Comparison of ENCODE assay signal across 1 cellular context in genomic region chr3:134294302-134294925, GRCh38.
TF ChIP-seq lines count a peak whose summit lies in the region.

No MANE protein-coding gene starts in this region.

TF ChIP-seq in GM12878, 131 proteins besides CTCF, POLR2A, EP300 and RAD21 (continued from another document and continues in another):
- TF ChIP-seq SPI1 (IDR thresholded peaks at IDR 0.05; ENCODE audit: borderline replicate concordance, insufficient read depth, low read depth, low read length) = peak; percentile 58; the same call in 1 of the 2 replicates
- TF ChIP-seq BCL11A (IDR thresholded peaks at IDR 0.05; ENCODE audit: low read depth, low read length) = peak; percentile 88
- TF ChIP-seq IKZF2 (IDR thresholded peaks at IDR 0.05) = peak; percentile 71 to 86
- peak; percentile 17; the same call in 1 of the 2 replicates for TF ChIP-seq USF2 (IDR thresholded peaks at IDR 0.05; ENCODE audit: borderline replicate concordance, low read depth, low read length)
- peak; percentile 83 for TF ChIP-seq TBL1XR1 (IDR thresholded peaks at IDR 0.05; ENCODE audit: low read depth, low read length)
- TF ChIP-seq ZNF217 (IDR thresholded peaks at IDR 0.05) = no peak
- TF ChIP-seq HSF1 (IDR thresholded peaks at IDR 0.05; ENCODE audit: low read depth, low read length) = no peak
- no peak for TF ChIP-seq ZNF622 (IDR thresholded peaks at IDR 0.05)
- no peak for TF ChIP-seq MXI1 (IDR thresholded peaks at IDR 0.05; ENCODE audit: low read depth, low read length)
- peak; percentile 70 for TF ChIP-seq RAD51 (IDR thresholded peaks at IDR 0.05)
- peak; percentile 91; the same call in 1 of the 2 replicates for TF ChIP-seq PAX5 (IDR thresholded peaks at IDR 0.05; ENCODE audit: borderline replicate concordance, low read depth, low read length)
- TF ChIP-seq PML (IDR thresholded peaks at IDR 0.05; ENCODE audit: low read length) = 0 out of 2 replicates have a peak, but pooled peaks have one; percentile 47
- TF ChIP-seq EED (IDR thresholded peaks at IDR 0.05; ENCODE audit: low read depth) = peak; percentile 80
- TF ChIP-seq SIN3A (IDR thresholded peaks at IDR 0.05; ENCODE audit: low read depth, low read length) = no peak
- TF ChIP-seq YY1 (IDR thresholded peaks at IDR 0.05; ENCODE audit: low read depth, low read length) = no peak
- TF ChIP-seq TCF7 (IDR thresholded peaks at IDR 0.05; ENCODE audit: borderline replicate concordance) = peak; percentile 56; the same call in 1 of the 2 replicates
- TF ChIP-seq E2F8 (IDR thresholded peaks at IDR 0.05; ENCODE audit: low read depth, partially characterized antibody) = no peak
- no peak for TF ChIP-seq SUZ12 (IDR thresholded peaks at IDR 0.05; ENCODE audit: unreplicated experiment)
- TF ChIP-seq SRF (IDR thresholded peaks at IDR 0.05; ENCODE audit: low read depth in 2 of 2, low read length in 2 of 2) = 0 out of 4 replicates have a peak, but pooled peaks of 1 of the 2 experiments have one; percentile 2
- no peak for TF ChIP-seq NFXL1 (IDR thresholded peaks at IDR 0.05; ENCODE audit: borderline replicate concordance)
- TF ChIP-seq ZBTB11 (CRISPR knock-in tag; IDR thresholded peaks at IDR 0.05) = no peak
- 0 out of 3 replicates have a peak, but pooled peaks of 1 of the 2 experiments have one; percentile 60 for TF ChIP-seq EGR1 (IDR thresholded peaks at IDR 0.05; ENCODE audit: borderline replicate concordance in 1 of 2, low read depth in 2 of 2, low read length in 2 of 2)
- TF ChIP-seq E4F1 (IDR thresholded peaks at IDR 0.05; ENCODE audit: borderline replicate concordance, partially characterized antibody) = no peak
- TF ChIP-seq ZNF687 (IDR thresholded peaks at IDR 0.05) = no peak
- no peak for TF ChIP-seq ATF3 (IDR thresholded peaks at IDR 0.05; ENCODE audit: borderline replicate concordance, extremely low read depth, low read depth, low read length)
- TF ChIP-seq CHD2 (IDR thresholded peaks at IDR 0.05; ENCODE audit: borderline replicate concordance, low read depth, low read length) = no peak
- TF ChIP-seq SIX5 (IDR thresholded peaks at IDR 0.05; ENCODE audit: low read depth, low read length, severe bottlenecking) = no peak
- no peak for TF ChIP-seq PAX8 (IDR thresholded peaks at IDR 0.05)
- no peak for TF ChIP-seq USF1 (IDR thresholded peaks at IDR 0.05; ENCODE audit: borderline replicate concordance, extremely low read length, insufficient read depth, low read depth, low read length)
- 0 out of 3 replicates have a peak, but pooled peaks have one; percentile 52 for TF ChIP-seq POU2F2 (IDR thresholded peaks at IDR 0.05; ENCODE audit: borderline replicate concordance, low read depth, low read length)
- peak; percentile 44 for TF ChIP-seq MEF2B (IDR thresholded peaks at IDR 0.05; ENCODE audit: partially characterized antibody, poor library complexity, severe bottlenecking)
- TF ChIP-seq CUX1 (IDR thresholded peaks at IDR 0.05; ENCODE audit: insufficient replicate concordance, low read depth, low read length) = no peak
- no peak for TF ChIP-seq CHD1 (IDR thresholded peaks at IDR 0.05; ENCODE audit: low read depth, low read length)
- no peak for TF ChIP-seq ZZZ3 (IDR thresholded peaks at IDR 0.05; ENCODE audit: control insufficient read depth, insufficient read length, low read depth)
- no peak for TF ChIP-seq KAT2A (conservative IDR thresholded peaks at IDR 0.05; ENCODE audit: control insufficient read depth, low read depth, low read length)
